Comparison of ENCODE assay signal across 30 cellular contexts in genomic region chr11:84642500-84642899, GRCh38.
"Had no signal": no experiment of that assay in that cellular context is flagged by ENCODE, and none has a peak within 500 bp of the region (broad histone marks: within the 10 kb centered on the region; RNA-seq: fewer than 3 reads in every experiment).

No MANE protein-coding gene starts in this region.

- H3K4me1 ChIP-seq: foreskin keratinocyte, heart right ventricle, prostate gland had no signal

- FAIRE-seq: endothelial cell of umbilical vein, pancreas, urothelium cell line had no signal

- H3K4me3 ChIP-seq: heart right ventricle, pancreas, prostate gland, skin epidermis, thoracic aorta had no signal

- H3K36me3 ChIP-seq: heart right ventricle, pancreas, prostate gland, thoracic aorta had no signal

- H3K27ac ChIP-seq: foreskin keratinocyte, heart right ventricle, pancreas, prostate gland, skin epidermis, thoracic aorta had no signal

- DNase-seq: activated B cell treated with CpG ODN at 0.5 μM for 24 hours; activated CD4-positive, alpha-beta T cell treated with anti-CD3 and anti-CD28 coated beads, Interleukin-2, amount 50 U/mL, for 1 hour; activated CD8-positive, alpha-beta T cell treated with anti-CD3 and anti-CD28 coated beads for 36 hours; activated gamma-delta T cell treated with Interleukin-2 at 50 U/mL for 16 hours; activated naive CD8-positive, alpha-beta T cell treated with anti-CD3 and anti-CD28 coated beads, Interleukin-2, amount 50 U/mL, for 24 hours; activated T-cell treated with anti-CD3 and anti-CD28 coated beads, Interleukin-2, amount 50 U/mL, for 4 hours; amygdala; caudate nucleus; cortex of kidney; effector memory CD8-positive, alpha-beta T cell; foreskin keratinocyte; heart right ventricle; islet precursor cell; left ventricle myocardium superior; midbrain; naive thymus-derived CD8-positive, alpha-beta T cell; nucleus accumbens; pancreas; retina; stimulated activated CD4-positive, alpha-beta T cell treated with anti-CD3 and anti-CD28 coated beads, Interleukin-12 subunit alpha, Interleukin-12 subunit beta, amount 100 ng/mL, for 4 hours; stimulated activated CD4-positive, alpha-beta T cell treated with anti-CD3 and anti-CD28 coated beads, Interleukin-4, amount 100 ng/mL, for 1 hour; stimulated activated naive CD8-positive, alpha-beta T cell treated with anti-CD3 and anti-CD28 coated beads, Interleukin-15, Interleukin-2, amounts not matched to agents 100 U/mL and 50 U/mL, for 24 hours; T-helper 17 cell; T1000; trophoblast cell had no signal

- H3K9me3 ChIP-seq: heart right ventricle, pancreas, prostate gland, thoracic aorta had no signal

- H3K27me3 ChIP-seq: foreskin keratinocyte, heart right ventricle, pancreas had no signal
